In the genomic region with DNA sequence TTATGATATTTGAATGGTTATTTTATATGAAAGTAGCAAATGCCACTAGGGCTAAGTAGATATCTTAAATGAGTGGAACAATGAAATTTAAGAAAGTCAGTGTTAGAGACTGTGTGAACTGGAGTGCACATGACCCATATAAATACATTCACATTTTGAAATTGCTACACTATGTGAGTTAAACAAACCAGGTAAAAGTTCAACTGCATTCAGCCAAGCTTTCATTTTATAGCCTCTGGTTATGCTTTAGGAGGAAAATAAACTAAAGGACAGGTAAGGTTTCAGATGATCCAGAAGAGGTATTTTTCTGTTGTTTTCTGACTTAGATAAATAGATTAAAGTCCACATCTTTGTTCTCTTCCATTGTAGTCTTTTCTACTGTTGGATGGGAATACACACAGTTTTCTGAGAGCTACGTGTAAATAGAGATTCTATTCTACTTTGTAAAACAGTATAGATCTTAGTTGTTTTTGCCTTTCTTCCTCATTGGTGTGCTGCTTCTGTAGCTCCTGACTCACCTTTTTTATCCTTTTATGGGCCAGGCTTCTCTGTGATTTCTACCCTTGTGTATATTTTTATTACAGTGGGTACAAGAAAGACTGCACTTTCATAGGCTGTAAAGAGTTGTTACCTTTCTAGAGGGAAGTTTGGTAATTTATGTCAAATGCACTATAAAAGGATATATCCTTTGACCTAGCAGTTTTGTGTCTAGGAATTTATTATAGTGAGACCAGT, we compare ENCODE assay signal across 1 cellular context.
TF ChIP-seq lines count a peak whose summit lies in the region.

No MANE protein-coding gene starts in this region.

TF ChIP-seq in HepG2, 621 proteins besides CTCF, POLR2A, EP300 and RAD21 (continued from another document):
- TF ChIP-seq, protein P1, sequence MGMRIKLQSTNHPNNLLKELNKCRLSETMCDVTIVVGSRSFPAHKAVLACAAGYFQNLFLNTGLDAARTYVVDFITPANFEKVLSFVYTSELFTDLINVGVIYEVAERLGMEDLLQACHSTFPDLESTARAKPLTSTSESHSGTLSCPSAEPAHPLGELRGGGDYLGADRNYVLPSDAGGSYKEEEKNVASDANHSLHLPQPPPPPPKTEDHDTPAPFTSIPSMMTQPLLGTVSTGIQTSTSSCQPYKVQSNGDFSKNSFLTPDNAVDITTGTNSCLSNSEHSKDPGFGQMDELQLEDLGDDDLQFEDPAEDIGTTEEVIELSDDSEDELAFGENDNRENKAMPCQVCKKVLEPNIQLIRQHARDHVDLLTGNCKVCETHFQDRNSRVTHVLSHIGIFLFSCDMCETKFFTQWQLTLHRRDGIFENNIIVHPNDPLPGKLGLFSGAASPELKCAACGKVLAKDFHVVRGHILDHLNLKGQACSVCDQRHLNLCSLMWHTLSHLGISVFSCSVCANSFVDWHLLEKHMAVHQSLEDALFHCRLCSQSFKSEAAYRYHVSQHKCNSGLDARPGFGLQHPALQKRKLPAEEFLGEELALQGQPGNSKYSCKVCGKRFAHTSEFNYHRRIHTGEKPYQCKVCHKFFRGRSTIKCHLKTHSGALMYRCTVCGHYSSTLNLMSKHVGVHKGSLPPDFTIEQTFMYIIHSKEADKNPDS (CRISPR knock-in tag; IDR thresholded peaks at IDR 0.05), result no peak
